8 cellular contexts compared by ENCODE assay signal in the genomic region with DNA sequence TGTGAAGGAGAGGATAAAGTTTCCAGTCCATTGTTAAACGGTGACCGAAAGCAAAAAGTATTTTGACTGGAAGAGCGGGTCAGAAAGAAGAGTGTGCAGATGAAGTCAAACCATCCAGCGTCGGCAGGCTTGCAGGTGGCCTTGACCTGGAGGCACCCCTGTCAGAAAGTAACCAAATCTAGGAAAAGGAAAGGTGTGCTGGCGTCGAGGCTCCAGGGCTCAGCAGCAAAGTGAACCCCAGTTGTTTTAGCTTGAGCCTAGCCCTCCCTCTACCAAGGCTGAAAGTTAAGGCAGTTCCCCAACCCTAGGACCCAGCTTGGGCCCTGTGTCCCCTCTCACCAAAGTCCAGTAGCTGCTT. TPM values are rescaled to one million over a fixed set of nuclear protein-coding genes. Genes with fewer than 3 reads are reported as not detected.
A peak's percentile ranks its signal among the peaks of the same experiment; 100 is the strongest.
DNase-seq lines count a peak whose midpoint lies in the region; ATAC-seq, FAIRE-seq and TF ChIP-seq lines count a peak whose summit lies in the region.

No MANE protein-coding gene starts in this region.

- no peak for ATAC-seq in GM21737 (IDR thresholded peaks at IDR 0.05; ENCODE audit: unreplicated experiment)

- peak overlapping the region; percentile 99 for H3K4me2 ChIP-seq in mammary epithelial cell (ENCODE audit: insufficient read depth, low read depth, low read length)

- H3K9ac ChIP-seq in mammary epithelial cell (ENCODE audit: insufficient read depth, low read length) (no peak overlapping the region), kidney (ENCODE audit: low read length in 2 of 2) (peak overlapping the region; percentile 81 to 99)

- CTCF ChIA-PET in mammary epithelial cell (lab: Charles Lee; ENCODE audit: low non-redundant PET), result no interaction called here

- H3K36me3 ChIP-seq in H7 (replicated peaks; ENCODE audit: control insufficient read depth, insufficient read depth, low read length) (no peaks in the 10 kb centered on the region), mammary epithelial cell (ENCODE audit: insufficient read depth, low read length) (no peaks in the 10 kb centered on the region), kidney (ENCODE audit: control insufficient read depth in 1 of 2, insufficient read depth in 2 of 2, low read length in 2 of 2) (peaks cover 26% of the 10 kb centered on the region in 2 donors)

- H4K20me1 ChIP-seq in mammary epithelial cell (ENCODE audit: insufficient read depth, low read length), result no peaks in the 10 kb centered on the region

- TF ChIP-seq CTCF in mammary epithelial cell (conservative IDR thresholded peaks at IDR 0.05 in 1 of 2, IDR thresholded peaks at IDR 0.05 in 1 of 2; ENCODE audit: extremely low read depth in 1 of 2, insufficient read depth in 1 of 2, low read depth in 1 of 2, low read length in 2 of 2) (no peak), kidney (IDR thresholded peaks at IDR 0.05; ENCODE audit: borderline replicate concordance, extremely low read depth, insufficient read depth) (no peak)

- no peak for FAIRE-seq in kidney (lab: Jason Lieb, UNC)

- dilution Hi-C loops in mammary epithelial cell (cut with HindIII; ENCODE audit: low sequenced_read_pairs), result no loop called here

- WGBS in mammary epithelial cell (ENCODE audit: low coverage, missing lambda C conversion rate), result 59% methylated on average over 7 of the region's 7 CpGs

- H3K4me1 ChIP-seq in mammary epithelial cell (ENCODE audit: insufficient read depth, low read length) (peaks cover 9% of the 10 kb centered on the region), kidney (ENCODE audit: control insufficient read depth in 1 of 2, insufficient read depth in 1 of 2, low read depth in 1 of 2, low read length in 2 of 2) (peaks cover 3 to 18% of the 10 kb centered on the region in 2 donors)

- intact Hi-C loops in mammary epithelial cell (cut with micrococcal nuclease) (no loop called here), kidney (cut with DNase I) (no loop called here)

- DNase-seq in H7 (no peak), mammary epithelial cell (no peak), kidney (no peak), skeletal muscle cell (ENCODE audit: low read depth) (no peak), RPMI8226 (no peak), NCI-H2107 treated with DMSO at 0.1 percent for 48 hours (lab: John Stamatoyannopoulos, UW; ENCODE audit: unreplicated experiment) (no peak)
- DNase-seq in activated CD4-positive, alpha-beta T cell treated with anti-CD3 and anti-CD28 coated beads, Interleukin-2, amount 50 U/mL, for 4 hours, result no peak

- H3K9me3 ChIP-seq in mammary epithelial cell (replicated peaks; ENCODE audit: insufficient read depth, low read length) (no peaks in the 10 kb centered on the region), kidney (ENCODE audit: control insufficient read depth in 1 of 2, low read length in 2 of 2) (no peaks in the 10 kb centered on the region)

- H3K4me3 ChIP-seq in H7 (ENCODE audit: insufficient read depth, low read depth, low read length) (peak overlapping the region; percentile 63), mammary epithelial cell (replicated peaks in 1 of 3; ENCODE audit: insufficient read depth in 1 of 3, low read depth in 2 of 3, low read length in 3 of 3) (peak overlapping the region in 2 of 3 experiments; percentile 41 to 44), kidney (ENCODE audit: low read length in 2 of 2) (peak overlapping the region; percentile 94 to 99), skeletal muscle cell (ENCODE audit: low read depth, low read length) (peak overlapping the region; percentile 41)

- in situ Hi-C loops in mammary epithelial cell (cut with MboI; ENCODE audit: low sequenced_read_pairs in 2 of 2), result no loop called here

- no TSS peak for BruUV-seq in mammary epithelial cell (replicated peaks; lab: Mats Ljungman, UMichigan)

- peak overlapping the region; percentile 70 for H2AFZ ChIP-seq in mammary epithelial cell (ENCODE audit: low read depth, low read length)

- no peaks in the 10 kb centered on the region for H3K79me2 ChIP-seq in mammary epithelial cell (ENCODE audit: insufficient read depth, low read length)

- H3K27me3 ChIP-seq in H7 (ENCODE audit: control insufficient read depth, insufficient read depth, low read length) (peaks cover 24% of the 10 kb centered on the region), mammary epithelial cell (ENCODE audit: insufficient read depth, low read length) (peaks cover 10% of the 10 kb centered on the region)

- H3K27ac ChIP-seq in mammary epithelial cell (ENCODE audit: insufficient read depth, low read depth, low read length) (no peak overlapping the region), kidney (ENCODE audit: low read depth in 2 of 2, low read length in 2 of 2) (peak overlapping the region; percentile 98)

RNA-seq across cellular contexts. Expression of a gene that starts 0.5 kb away (rescaled TPM):
- total RNA-seq in H7 (2014; rRNA removed; shearing (Covaris generic)), result 0.59 and 0.62 TPM in 2 replicates
- total RNA-seq in mammary epithelial cell, result 1 to 10 TPM in 1 of 2 donors, not detected in 1; 1.8 TPM
- polyA plus RNA-seq in mammary epithelial cell, result not detected
- polyA minus RNA-seq in mammary epithelial cell, result not detected
- total RNA-seq in kidney, result 45.0 TPM
- 106 TPM for polyA plus RNA-seq in kidney (ENCODE audit: insufficient read depth, low read depth, low replicate concordance)

Comparison
In these comparisons a context has a peak if more than half of its experiments do, and no peak if none do; other contexts are left out.
1. H3K4me3 ChIP-seq: peak in every context shown above with its lines; median percentile 96 in kidney; 63 in H7; 42 in mammary epithelial cell; 41 in skeletal muscle cell.
2. RNA of a gene that starts 0.5 kb away (total RNA-seq): 45.0 TPM in kidney (single experiment); 1.8 TPM in mammary epithelial cell and 0.59 to 0.62 TPM in H7; every median in the first group is over 10 times any median in the second.